ENCODE assay signal across 23 cellular contexts in the genomic region with DNA sequence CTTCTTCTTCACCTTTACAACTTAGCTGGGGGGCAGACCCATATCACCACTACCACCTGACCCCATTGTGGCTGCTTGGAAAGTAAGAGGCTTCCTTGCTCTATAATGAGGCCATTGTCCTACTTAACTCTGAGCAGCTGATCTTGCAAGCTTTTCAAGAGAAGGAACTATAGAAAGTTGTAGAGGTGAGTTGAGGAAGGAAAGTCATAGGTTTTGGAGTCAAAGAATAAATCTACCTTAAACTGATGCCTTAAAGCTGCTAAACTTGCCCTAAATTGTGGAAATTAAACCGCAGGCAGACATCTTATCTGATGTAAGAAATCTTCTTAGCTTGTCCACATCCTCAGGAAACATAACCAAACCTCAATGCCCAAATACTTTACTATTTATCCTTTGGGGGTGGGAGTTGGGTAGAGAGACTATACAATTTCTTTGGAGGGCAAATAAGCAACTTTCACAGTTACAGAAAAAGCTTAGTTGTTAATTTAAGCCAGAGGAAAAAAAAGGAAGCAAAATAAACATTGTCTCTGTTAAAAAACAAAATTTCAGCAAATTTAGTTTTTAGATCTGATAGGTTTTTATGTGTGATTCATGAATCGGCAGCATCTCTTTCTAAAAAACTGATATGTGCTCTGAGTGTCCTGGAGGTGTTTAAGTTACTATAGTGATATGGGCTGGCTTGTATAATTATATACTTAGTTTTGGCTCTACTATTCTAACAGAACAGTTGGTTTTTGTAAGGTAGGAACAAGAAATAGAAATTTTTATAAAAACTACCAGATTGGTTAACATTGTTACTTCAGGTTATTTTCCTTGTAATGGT. TPM values are rescaled to one million over a fixed set of nuclear protein-coding genes. Genes with fewer than 3 reads are reported as not detected.
DNase-seq lines count a peak whose midpoint lies in the region; ATAC-seq and TF ChIP-seq lines count a peak whose summit lies in the region.
"Had no signal": no experiment of that assay in that cellular context is flagged by ENCODE, and none has a peak within 500 bp of the region (broad histone marks: within the 10 kb centered on the region; RNA-seq: fewer than 3 reads in every experiment).

No MANE protein-coding gene starts in this region.

- H3K27me3 ChIP-seq in Loucy (ENCODE audit: insufficient read depth, low read length, poor library complexity, severe bottlenecking) (peaks cover 95% of the 10 kb centered on the region), mesendoderm (ENCODE audit: insufficient read depth, low read length, poor library complexity) (no peaks in the 10 kb centered on the region)
- H3K27me3 ChIP-seq: brain microvascular endothelial cell, upper lobe of right lung had no signal

- no peak overlapping the region for H2BK5ac ChIP-seq in mesendoderm (ENCODE audit: low read length)

- peaks cover 12% of the 10 kb centered on the region for H3K9me3 Mint-ChIP-seq in activated CD4-positive, alpha-beta T cell treated with anti-CD3 and anti-CD28 coated beads, Interleukin-2, amount 10 ng/mL, durations not matched to agents 24 days and 14 days
- H3K9me3 Mint-ChIP-seq in activated T-helper 17 cell treated with anti-CD3 and anti-CD28 coated beads, Interleukin-2, amount 50 U/mL, for 72 hours = no peaks in the 10 kb centered on the region
- no peaks in the 10 kb centered on the region for H3K9me3 Mint-ChIP-seq in natural killer cell treated with Interleukin-12 subunit alpha and Interleukin-12 subunit beta and Interleukin-15 and Interleukin-18, amount 100 ng/mL, for 72 hours

- H3K56ac ChIP-seq in mesendoderm (ENCODE audit: low read length) = no peak overlapping the region

- no peak overlapping the region for H2BK120ac ChIP-seq in mesendoderm (ENCODE audit: low read depth, low read length)

- no peak overlapping the region for H2AK5ac ChIP-seq in mesendoderm (ENCODE audit: low read length)

- H3K4me1 Mint-ChIP-seq in activated CD4-positive, alpha-beta T cell treated with anti-CD3 and anti-CD28 coated beads, Interleukin-2, amount 10 ng/mL, durations not matched to agents 24 days and 14 days = peaks cover 52% of the 10 kb centered on the region
- H3K4me1 Mint-ChIP-seq in activated T-helper 17 cell treated with anti-CD3 and anti-CD28 coated beads, Interleukin-2, amount 50 U/mL, for 72 hours = peaks cover 43% of the 10 kb centered on the region
- peaks cover 52 to 68% of the 10 kb centered on the region in 2 donors for H3K4me1 Mint-ChIP-seq in natural killer cell treated with Interleukin-12 subunit alpha and Interleukin-12 subunit beta and Interleukin-15 and Interleukin-18, amount 100 ng/mL, for 72 hours (ENCODE audit: low read depth in 2 of 2)
- H3K4me1 Mint-ChIP-seq: nephron had no signal

- ATAC-seq in activated T-helper 17 cell treated with anti-CD3 and anti-CD28 coated beads, Interleukin-2, amount 50 U/mL, for 72 hours (replicated peaks) = peak; percentile 8
- peak; percentile 26 to 36 for ATAC-seq in natural killer cell treated with Interleukin-12 subunit alpha and Interleukin-12 subunit beta and Interleukin-15 and Interleukin-18, amount 100 ng/mL, for 72 hours
- ATAC-seq in HG03521 (IDR thresholded peaks at IDR 0.05; ENCODE audit: unreplicated experiment) = no peak
- ATAC-seq: Right ventricle myocardium inferior had no signal

- H3K4me2 ChIP-seq in Loucy (ENCODE audit: low read depth, low read length, poor library complexity, severe bottlenecking) (peak overlapping the region; percentile 42), mesendoderm (ENCODE audit: low read length) (no peak overlapping the region)

- H3K36me3 Mint-ChIP-seq in activated CD4-positive, alpha-beta T cell treated with anti-CD3 and anti-CD28 coated beads, Interleukin-2, amount 10 ng/mL, durations not matched to agents 24 days and 14 days (ENCODE audit: low read depth) = peaks cover 10% of the 10 kb centered on the region
- H3K36me3 Mint-ChIP-seq in activated T-helper 17 cell treated with anti-CD3 and anti-CD28 coated beads, Interleukin-2, amount 50 U/mL, for 72 hours (ENCODE audit: low read depth) = peaks cover 94% of the 10 kb centered on the region
- peaks cover 18% of the 10 kb centered on the region for H3K36me3 Mint-ChIP-seq in natural killer cell treated with Interleukin-12 subunit alpha and Interleukin-12 subunit beta and Interleukin-15 and Interleukin-18, amount 100 ng/mL, for 72 hours

- no peaks in the 10 kb centered on the region for H3K9me3 ChIP-seq in Loucy (ENCODE audit: insufficient read depth, low read depth, low read length)
- H3K9me3 ChIP-seq: upper lobe of right lung had no signal

- no peak overlapping the region for H2BK15ac ChIP-seq in mesendoderm (replicated peaks; ENCODE audit: low read depth)

- H3K27me3 Mint-ChIP-seq in activated CD4-positive, alpha-beta T cell treated with anti-CD3 and anti-CD28 coated beads, Interleukin-2, amount 10 ng/mL, durations not matched to agents 24 days and 14 days = no peaks in the 10 kb centered on the region
- H3K27me3 Mint-ChIP-seq in activated T-helper 17 cell treated with anti-CD3 and anti-CD28 coated beads, Interleukin-2, amount 50 U/mL, for 72 hours = no peaks in the 10 kb centered on the region
- no peaks in the 10 kb centered on the region for H3K27me3 Mint-ChIP-seq in natural killer cell treated with Interleukin-12 subunit alpha and Interleukin-12 subunit beta and Interleukin-15 and Interleukin-18, amount 100 ng/mL, for 72 hours

- DNase-seq in activated CD4-positive, alpha-beta T cell treated with anti-CD3 and anti-CD28 coated beads, Interleukin-2, amount 10 ng/mL, durations not matched to agents 24 days and 14 days = peak; percentile 79
- no peak for DNase-seq in activated CD4-positive, alpha-beta T cell treated with anti-CD3 and anti-CD28 coated beads, Interleukin-2, amount 50 U/mL, for 1 hour
- no peak for DNase-seq in natural killer cell treated with Interleukin-12 subunit alpha and Interleukin-12 subunit beta and Interleukin-15 and Interleukin-18, amount 100 ng/mL, for 72 hours (ENCODE audit: low spot score)
- DNase-seq in mesendoderm (no peak), GOT3 (lab: John Stamatoyannopoulos, UW) (no peak)
- DNase-seq: activated CD4-positive, alpha-beta T cell treated with anti-CD3 and anti-CD28 coated beads, Interleukin-2, amount 50 U/mL, for 4 hours; activated gamma-delta T cell treated with Interleukin-2 at 50 U/mL for 16 hours; brain microvascular endothelial cell; C1 segment of cervical spinal cord; dermis blood vessel endothelial cell; NCI-H2227 treated with DMSO at 0.1 percent for 48 hours; upper lobe of right lung had no signal

- no peaks in the 10 kb centered on the region for H4K20me1 ChIP-seq in Loucy (ENCODE audit: insufficient read depth, low read length, poor library complexity, severe bottlenecking)

- no peaks in the 10 kb centered on the region for H3F3A ChIP-seq in Loucy (ENCODE audit: low read depth)

- intact Hi-C loops in activated CD4-positive, alpha-beta T cell treated with anti-CD3 and anti-CD28 coated beads, Interleukin-2, amount 10 ng/mL, durations not matched to agents 24 days and 14 days (cut with micrococcal nuclease) = loop anchor here (5.0 to 10.0 kb wide), 2 partner anchors 239 to 886 kb away; no protein-coding TSS in a partner anchor

- H3K9ac ChIP-seq in Loucy (ENCODE audit: low read depth, low read length, poor library complexity, severe bottlenecking) = no peak overlapping the region
- no peak overlapping the region for H3K9ac ChIP-seq in mesendoderm (ENCODE audit: low read length)

- H4K8ac ChIP-seq in mesendoderm (ENCODE audit: low read depth, low read length) = no peak overlapping the region

- H3K4me3 Mint-ChIP-seq in activated CD4-positive, alpha-beta T cell treated with anti-CD3 and anti-CD28 coated beads, Interleukin-2, amount 10 ng/mL, durations not matched to agents 24 days and 14 days = peak overlapping the region; percentile 75
- H3K4me3 Mint-ChIP-seq in activated T-helper 17 cell treated with anti-CD3 and anti-CD28 coated beads, Interleukin-2, amount 50 U/mL, for 72 hours = peak overlapping the region; percentile 80
- peak overlapping the region; percentile 88 for H3K4me3 Mint-ChIP-seq in natural killer cell treated with Interleukin-12 subunit alpha and Interleukin-12 subunit beta and Interleukin-15 and Interleukin-18, amount 100 ng/mL, for 72 hours
- H3K4me3 Mint-ChIP-seq: nephron had no signal

- no peak for TF ChIP-seq CTCF in Loucy (conservative IDR thresholded peaks at IDR 0.05; ENCODE audit: low read length)

- no peaks in the 10 kb centered on the region for H3K9me2 ChIP-seq in Loucy (replicated peaks; ENCODE audit: low read depth, low read length)

- no peak overlapping the region for H2AFZ ChIP-seq in Loucy (ENCODE audit: low read length)

- peaks cover 19% of the 10 kb centered on the region for H3K4me1 ChIP-seq in Loucy (ENCODE audit: insufficient read depth, low read length, poor library complexity, severe bottlenecking)
- H3K4me1 ChIP-seq in mesendoderm (ENCODE audit: control insufficient read depth, low read depth, low read length) = no peaks in the 10 kb centered on the region
- H3K4me1 ChIP-seq: upper lobe of right lung had no signal

- no peak overlapping the region for H3K23ac ChIP-seq in mesendoderm (ENCODE audit: low read length)

- no peak overlapping the region for H3K27ac ChIP-seq in mesendoderm (ENCODE audit: low read depth, low read length)
- H3K27ac ChIP-seq: brain microvascular endothelial cell, upper lobe of right lung had no signal

- no peak overlapping the region for H3K18ac ChIP-seq in mesendoderm (ENCODE audit: low read length)

- H3K4me3 ChIP-seq in Loucy (ENCODE audit: low read length, poor library complexity, severe bottlenecking) (no peak overlapping the region), mesendoderm (ENCODE audit: low read length) (no peak overlapping the region)
- H3K4me3 ChIP-seq: upper lobe of right lung had no signal

- no peak overlapping the region for H3K4ac ChIP-seq in mesendoderm (ENCODE audit: low read depth, low read length)

- H3K27ac Mint-ChIP-seq in activated CD4-positive, alpha-beta T cell treated with anti-CD3 and anti-CD28 coated beads, Interleukin-2, amount 10 ng/mL, durations not matched to agents 24 days and 14 days = peak overlapping the region; percentile 97
- H3K27ac Mint-ChIP-seq in activated T-helper 17 cell treated with anti-CD3 and anti-CD28 coated beads, Interleukin-2, amount 50 U/mL, for 72 hours = peak overlapping the region; percentile 100
- peak overlapping the region; percentile 98 to 99 for H3K27ac Mint-ChIP-seq in natural killer cell treated with Interleukin-12 subunit alpha and Interleukin-12 subunit beta and Interleukin-15 and Interleukin-18, amount 100 ng/mL, for 72 hours
- H3K27ac Mint-ChIP-seq: progenitor cell of endocrine pancreas had no signal

- H4K5ac ChIP-seq in mesendoderm (ENCODE audit: low read length) = no peak overlapping the region

- H3K36me3 ChIP-seq in Loucy (ENCODE audit: insufficient read depth, low read length) (no peaks in the 10 kb centered on the region), mesendoderm (ENCODE audit: control insufficient read depth, insufficient read depth, low read length) (no peaks in the 10 kb centered on the region)
- H3K36me3 ChIP-seq: brain microvascular endothelial cell, upper lobe of right lung had no signal

- no peaks in the 10 kb centered on the region for H3K79me1 ChIP-seq in mesendoderm (ENCODE audit: low read length)

- WGBS in mesendoderm (ENCODE audit: extremely low coverage, insufficient coverage, low lambda C conversion rate) = no CpG with 5 or more reads among the region's 2 CpGs

- H3K79me2 ChIP-seq in Loucy (ENCODE audit: insufficient read depth, low read length) (no peaks in the 10 kb centered on the region), mesendoderm (ENCODE audit: control insufficient read depth, insufficient read depth, low read length) (no peaks in the 10 kb centered on the region)

RNA-seq across cellular contexts. Expression of gene IL23R, which starts 4.7 kb away (rescaled TPM):
- 3.1 and 3.8 TPM in 2 replicates for total RNA-seq in activated CD4-positive, alpha-beta T cell treated with anti-CD3 and anti-CD28 coated beads, Interleukin-2, amount 10 ng/mL, durations not matched to agents 24 days and 14 days
- 10 to 100 TPM; 15.2 to 20.1 TPM for total RNA-seq in activated T-helper 17 cell treated with anti-CD3 and anti-CD28 coated beads, Interleukin-2, amount 50 U/mL, for 72 hours
- 1 to 10 TPM; 7.4 to 8.3 TPM for total RNA-seq in natural killer cell treated with Interleukin-12 subunit alpha and Interleukin-12 subunit beta and Interleukin-15 and Interleukin-18, amount 100 ng/mL, for 72 hours
- polyA plus RNA-seq in mesendoderm (2013, experiment 1 of 2) = 0.03 TPM
- polyA plus RNA-seq in mesendoderm (2013, experiment 2 of 2) = 0.01 TPM
- total RNA-seq: A172, dermis blood vessel endothelial cell, glomerular endothelial cell, HT-29, lung microvascular endothelial cell, progenitor cell of endocrine pancreas, Right ventricle myocardium inferior had no signal

RNA-seq across cellular contexts. Expression of gene C1orf141, which starts 36.2 kb away (rescaled TPM):
- total RNA-seq in activated CD4-positive, alpha-beta T cell treated with anti-CD3 and anti-CD28 coated beads, Interleukin-2, amount 10 ng/mL, durations not matched to agents 24 days and 14 days = not detected in 2 replicates
- total RNA-seq in activated T-helper 17 cell treated with anti-CD3 and anti-CD28 coated beads, Interleukin-2, amount 50 U/mL, for 72 hours = under 1 TPM; 0.71 to 0.82 TPM
- under 1 TPM in 1 of 2 donors, not detected in 1; 0.07 TPM for total RNA-seq in natural killer cell treated with Interleukin-12 subunit alpha and Interleukin-12 subunit beta and Interleukin-15 and Interleukin-18, amount 100 ng/mL, for 72 hours
- polyA plus RNA-seq in mesendoderm (2013, experiment 1 of 2) = not detected
- polyA plus RNA-seq in mesendoderm (2013, experiment 2 of 2) = not detected
- total RNA-seq: A172, dermis blood vessel endothelial cell, glomerular endothelial cell, HT-29, lung microvascular endothelial cell, progenitor cell of endocrine pancreas, Right ventricle myocardium inferior, upper lobe of right lung had no signal
- polyA plus RNA-seq: esophagus had no signal
